1 cellular context compared by ENCODE assay signal in genomic region chr1:25993197-25993951, GRCh38.
TF ChIP-seq lines count a peak whose summit lies in the region.

No MANE protein-coding gene starts in this region.

TF ChIP-seq in K562, 482 proteins besides CTCF, POLR2A, EP300 and RAD21 (continued from another document and continues in another):
- TF ChIP-seq ZNF655 (CRISPR knock-in tag; IDR thresholded peaks at IDR 0.05) (no peak), FOXP1 (CRISPR knock-in tag; IDR thresholded peaks at IDR 0.05) (no peak), NR0B1 (IDR thresholded peaks at IDR 0.05; ENCODE audit: partially characterized antibody) (no peak), ZNF766 (CRISPR knock-in tag; conservative IDR thresholded peaks at IDR 0.05) (no peak), RUNX1 (IDR thresholded peaks at IDR 0.05; ENCODE audit: low read depth) (no peak), ZBTB5 (IDR thresholded peaks at IDR 0.05) (no peak), MNT (conservative IDR thresholded peaks at IDR 0.05) (peak; percentile 77 to 83), GATAD2A (IDR thresholded peaks at IDR 0.05) (no peak), TAF7 (tag; IDR thresholded peaks at IDR 0.05) (no peak), STAG1 (CRISPR knock-in tag; IDR thresholded peaks at IDR 0.05; ENCODE audit: borderline replicate concordance) (no peak), ELK1 (CRISPR knock-in tag; IDR thresholded peaks at IDR 0.05) (no peak), PRDM10 (IDR thresholded peaks at IDR 0.05; ENCODE audit: partially characterized antibody) (peak; percentile 28), NR2C1 (IDR thresholded peaks at IDR 0.05) (no peak; the same call in 1 of the 2 replicates), NR2C1 (tag; IDR thresholded peaks at IDR 0.05) (peak; percentile 48; the same call in 1 of the 2 replicates), TEAD1 (CRISPR knock-in tag; IDR thresholded peaks at IDR 0.05) (peak in 1 of 2 experiments; percentile 14; a peak in 1 of 4 replicates), SUPT5H (IDR thresholded peaks at IDR 0.05) (no peak), HDAC1 (IDR thresholded peaks at IDR 0.05) (peak in 1 of 2 experiments; percentile 72; a peak in 2 of 4 replicates), OTX1 (CRISPR knock-in tag; IDR thresholded peaks at IDR 0.05) (0 out of 2 replicates have a peak, but pooled peaks have one; percentile 8), ZBTB49 (CRISPR knock-in tag; IDR thresholded peaks at IDR 0.05; ENCODE audit: borderline replicate concordance) (no peak), MAX (CRISPR knock-in tag; IDR thresholded peaks at IDR 0.05) (peak; percentile 35; the same call in 1 of the 2 replicates), MAFK (IDR thresholded peaks at IDR 0.05; ENCODE audit: low read length) (no peak), MAZ (CRISPR knock-in tag; conservative IDR thresholded peaks at IDR 0.05 in 1 of 2, IDR thresholded peaks at IDR 0.05 in 1 of 2) (no peak), ERF (CRISPR knock-in tag; IDR thresholded peaks at IDR 0.05) (no peak), SMC3 (conservative IDR thresholded peaks at IDR 0.05; ENCODE audit: insufficient read depth, low read depth, low read length) (no peak), CBFA2T2 (conservative IDR thresholded peaks at IDR 0.05) (peak; percentile 67), VEZF1 (CRISPR knock-in tag; IDR thresholded peaks at IDR 0.05) (peak; percentile 41), ZNF77 (CRISPR knock-in tag; IDR thresholded peaks at IDR 0.05) (no peak), MLLT1 (IDR thresholded peaks at IDR 0.05) (no peak), HDAC8 (tag; IDR thresholded peaks at IDR 0.05) (no peak), BHLHE40 (IDR thresholded peaks at IDR 0.05; ENCODE audit: low read length) (peak; percentile 72), IRF9 (tag; IDR thresholded peaks at IDR 0.05) (no peak), ARID3A (IDR thresholded peaks at IDR 0.05; ENCODE audit: borderline replicate concordance, low read depth, low read length) (no peak), TCF7 (IDR thresholded peaks at IDR 0.05; ENCODE audit: borderline replicate concordance) (no peak), CBX3 (IDR thresholded peaks at IDR 0.05; ENCODE audit: borderline replicate concordance in 1 of 2, low read length in 2 of 2) (no peak; a peak in 1 of 3 replicates), SRSF1 (IDR thresholded peaks at IDR 0.05; ENCODE audit: low read depth, low read length) (no peak), TFAP4 (CRISPR knock-in tag; IDR thresholded peaks at IDR 0.05; ENCODE audit: borderline replicate concordance) (peak; percentile 66)
